ENCODE assay signal across 9 cellular contexts in genomic region chr19:11504502-11505031, GRCh38. TPM values are rescaled to one million over a fixed set of nuclear protein-coding genes. Genes with fewer than 3 reads are reported as not detected.
DNase-seq lines count a peak whose midpoint lies in the region; TF ChIP-seq lines count a peak whose summit lies in the region.
"Had no signal": no experiment of that assay in that cellular context is flagged by ENCODE, and none has a peak within 500 bp of the region (broad histone marks: within the 10 kb centered on the region; RNA-seq: fewer than 3 reads in every experiment).

No MANE protein-coding gene starts in this region.

- peak overlapping the region in 2 of 4 donors; percentile 82 to 87 for H3K4me3 ChIP-seq in adrenal gland
- peak overlapping the region; percentile 89 to 99 for H3K4me3 ChIP-seq in testis

- DNase-seq in activated T-cell treated with anti-CD3 and anti-CD28 coated beads, Interleukin-2, amount 50 U/mL, for 24 hours: no peak
- DNase-seq in activated T-cell treated with anti-CD3 and anti-CD28 coated beads, Interleukin-2, amount 50 U/mL, for 48 hours: no peak
- no peak for DNase-seq in adrenal gland
- no peak for DNase-seq in testis
- no peak for DNase-seq in SK-N-DZ (ENCODE audit: low spot score)
- DNase-seq in NCI-H1417 treated with DMSO at 0.1 percent for 48 hours (lab: John Stamatoyannopoulos, UW): no peak
- no peak for DNase-seq in SIG-M5 (lab: John Stamatoyannopoulos, UW)

- peak overlapping the region; percentile 97 for H3K27ac Mint-ChIP-seq in activated T-cell treated with anti-CD3 and anti-CD28 coated beads, Interleukin-2, amount 50 U/mL, for 24 hours

- TF ChIP-seq CTCF in adrenal gland (IDR thresholded peaks at IDR 0.05): no peak
- no peak for TF ChIP-seq CTCF in testis (IDR thresholded peaks at IDR 0.05)

- H3K9me3 ChIP-seq in adrenal gland (replicated peaks in 1 of 3) (no peaks in the 10 kb centered on the region), testis (no peaks in the 10 kb centered on the region)

- no peaks in the 10 kb centered on the region for H3K27me3 Mint-ChIP-seq in activated T-cell treated with anti-CD3 and anti-CD28 coated beads, Interleukin-2, amount 50 U/mL, for 24 hours

- peaks cover 46% of the 10 kb centered on the region for H3K36me3 Mint-ChIP-seq in activated T-cell treated with anti-CD3 and anti-CD28 coated beads, Interleukin-2, amount 50 U/mL, for 24 hours (ENCODE audit: low read depth)

- H3K4me1 ChIP-seq in adrenal gland (replicated peaks in 1 of 2): peaks cover 5 to 12% of the 10 kb centered on the region in 2 donors
- H3K4me1 ChIP-seq in testis: peaks cover 10% of the 10 kb centered on the region
- H3K4me1 ChIP-seq: foreskin keratinocyte had no signal

- peak overlapping the region; percentile 82 for H3K4me3 Mint-ChIP-seq in activated T-cell treated with anti-CD3 and anti-CD28 coated beads, Interleukin-2, amount 50 U/mL, for 24 hours

- no peaks in the 10 kb centered on the region for H3K27me3 ChIP-seq in adrenal gland
- no peaks in the 10 kb centered on the region for H3K27me3 ChIP-seq in layer of hippocampus (ENCODE audit: control insufficient read depth, insufficient read depth, low read length)
- no peaks in the 10 kb centered on the region for H3K27me3 ChIP-seq in testis
- H3K27me3 ChIP-seq: foreskin keratinocyte had no signal

- intact Hi-C loops in adrenal gland (cut with DNase I) (no loop called here), testis (cut with DNase I; ENCODE audit: low total_unique reads) (no loop called here)

- H3K27ac ChIP-seq in adrenal gland (peak overlapping the region in 4 of 5 donors; percentile 47 to 94 (median 90)), layer of hippocampus (ENCODE audit: low read depth, low read length) (peak overlapping the region; percentile 96), testis (peak overlapping the region; percentile 89 to 93)

- no peaks in the 10 kb centered on the region for H3K9me3 Mint-ChIP-seq in activated T-cell treated with anti-CD3 and anti-CD28 coated beads, Interleukin-2, amount 50 U/mL, for 24 hours

- H3K4me1 Mint-ChIP-seq in activated T-cell treated with anti-CD3 and anti-CD28 coated beads, Interleukin-2, amount 50 U/mL, for 24 hours (ENCODE audit: low read depth): peaks cover 23% of the 10 kb centered on the region

- TF ChIP-seq POLR2A in adrenal gland (IDR thresholded peaks at IDR 0.05) (no peak), testis (IDR thresholded peaks at IDR 0.05) (no peak)

- WGBS in adrenal gland, 4 donors: 46 to 53% (median 52%) methylated on average over 6 to 7 of the region's 7 CpGs
- 29 to 33% methylated on average over 7 of the region's 7 CpGs for WGBS in testis, 2 donors

- H3K36me3 ChIP-seq in adrenal gland (replicated peaks in 1 of 2) (no peaks in the 10 kb centered on the region), testis (ENCODE audit: low read depth, missing control alignments) (no peaks in the 10 kb centered on the region)

RNA-seq across cellular contexts. Expression of gene ZNF653, which starts 1.1 kb away (rescaled TPM):
- total RNA-seq in adrenal gland (10 to 100 TPM in 6 of 8 donors, 1 to 10 TPM in 2; 7.5 to 18.4 (median 11.7) TPM), testis (10 to 100 TPM; 36.8 to 53.3 TPM)
- polyA plus RNA-seq in adrenal gland (10 to 100 TPM in 2 of 3 donors, 1 to 10 TPM in 1; 5.1 to 37.7 (median 23.2) TPM), testis (ENCODE audit: insufficient read depth, low read depth, low replicate concordance) (45.9 TPM)
- 4.0 and 10.3 TPM in 2 replicates for polyA plus RNA-seq in SK-N-DZ (2014; cell fraction: cytosol; rRNA removed)
- polyA plus RNA-seq in SK-N-DZ (2014; cell fraction: nucleus; rRNA removed): 8.2 and 13.5 TPM in 2 replicates

RNA-seq across cellular contexts. Expression of gene ELAVL3, which starts 23.7 kb away (rescaled TPM):
- total RNA-seq in adrenal gland (1 to 10 TPM in 2 of 8 donors, under 1 TPM in 3, not detected in 3; 0.11 to 5.4 (median 0.27) TPM), testis (1 to 10 TPM; 6.1 to 7.5 TPM)
- polyA plus RNA-seq in adrenal gland (1 to 10 TPM in 2 of 3 donors, under 1 TPM in 1; 0.47 to 1.5 (median 1.2) TPM), testis (ENCODE audit: insufficient read depth, low read depth, low replicate concordance) (0.74 TPM)
- 66.4 and 88.5 TPM in 2 replicates for polyA plus RNA-seq in SK-N-DZ (2014; cell fraction: cytosol; rRNA removed)
- polyA plus RNA-seq in SK-N-DZ (2014; cell fraction: nucleus; rRNA removed): 47.9 and 77.2 TPM in 2 replicates
- total RNA-seq: foreskin keratinocyte had no signal
- polyA plus RNA-seq: foreskin keratinocyte had no signal

RNA-seq across cellular contexts. Expression of gene ECSIT, which starts 24.4 kb away (rescaled TPM):
- 10 to 100 TPM; 51.5 to 99.7 (median 67.0) TPM for total RNA-seq in adrenal gland
- 100 to 1,000 TPM in 2 of 3 donors, 10 to 100 TPM in 1; 28.7 to 122 (median 102) TPM for polyA plus RNA-seq in adrenal gland
- total RNA-seq in testis: 10 to 100 TPM; 45.4 to 58.7 TPM
- polyA plus RNA-seq in testis (ENCODE audit: insufficient read depth, low read depth, low replicate concordance): 28.9 TPM
- polyA plus RNA-seq in SK-N-DZ (2014; cell fraction: cytosol; rRNA removed): 80.7 and 86.5 TPM in 2 replicates
- 105 and 118 TPM in 2 replicates for polyA plus RNA-seq in SK-N-DZ (2014; cell fraction: nucleus; rRNA removed)

RNA-seq across cellular contexts. Expression of gene CNN1, which starts 34.1 kb away (rescaled TPM):
- total RNA-seq in adrenal gland (10 to 100 TPM in 3 of 8 donors, 1 to 10 TPM in 5; 1.9 to 20.5 (median 8.3) TPM), testis (100 to 1,000 TPM; 130 to 151 TPM)
- polyA plus RNA-seq in adrenal gland (10 to 100 TPM; 15.5 to 76.5 (median 40.9) TPM), testis (ENCODE audit: insufficient read depth, low read depth, low replicate concordance) (218 TPM)
- 10.9 and 22.8 TPM in 2 replicates for polyA plus RNA-seq in SK-N-DZ (2014; cell fraction: cytosol; rRNA removed)
- 4.8 and 10.8 TPM in 2 replicates for polyA plus RNA-seq in SK-N-DZ (2014; cell fraction: nucleus; rRNA removed)
- total RNA-seq: foreskin keratinocyte had no signal

RNA-seq across cellular contexts. Expression of gene ELOF1, which starts 54.5 kb away (rescaled TPM):
- total RNA-seq in adrenal gland (10 to 100 TPM; 24.4 to 67.6 (median 51.3) TPM), testis (100 to 1,000 TPM; 131 to 184 TPM)
- polyA plus RNA-seq in adrenal gland (100 to 1,000 TPM in 2 of 3 donors, 10 to 100 TPM in 1; 60.7 to 127 (median 119) TPM), testis (ENCODE audit: insufficient read depth, low read depth, low replicate concordance) (262 TPM)
- polyA plus RNA-seq in SK-N-DZ (2014; cell fraction: cytosol; rRNA removed): 50.5 and 52.7 TPM in 2 replicates
- polyA plus RNA-seq in SK-N-DZ (2014; cell fraction: nucleus; rRNA removed): 21.0 and 27.4 TPM in 2 replicates
